Comparison of ENCODE assay signal across 21 cellular contexts in genomic region chr7:149683898-149684297, GRCh38.
"Had no signal": no experiment of that assay in that cellular context is flagged by ENCODE, and none has a peak within 500 bp of the region (broad histone marks: within the 10 kb centered on the region; RNA-seq: fewer than 3 reads in every experiment).

No MANE protein-coding gene starts in this region.

- H3K9ac ChIP-seq: KMS-11, SK-N-SH had no signal

- H3K27ac ChIP-seq: KMS-11, RWPE1 had no signal

- H3K4me2 ChIP-seq: KMS-11, SK-N-SH had no signal

- ATAC-seq: HepG2, T-cell had no signal

- DNase-seq: IMR-90, Kasumi-1, NCI-H1092 treated with DMSO at 0.1 percent for 48 hours, NCI-H1436, NCI-H187, NCI-H2029, NCI-H2081 treated with DMSO at 0.1 percent for 48 hours, NCI-H2171, NCI-H226, NCI-H446, NCI-H510A, NCI-H524 treated with DMSO at 0.1 percent for 48 hours, NCI-H69, NCI-H774, SHP77, SK-N-SH, SW 1271, T-cell had no signal

- H3K9me3 ChIP-seq: SK-N-SH had no signal

- FAIRE-seq: HepG2 had no signal
